In genomic region chr15:45635763-45636292, GRCh38 we compare ENCODE assay signal across 8 cellular contexts. TPM values are rescaled to one million over a fixed set of nuclear protein-coding genes. Genes with fewer than 3 reads are reported as not detected.
DNase-seq lines count a peak whose midpoint lies in the region; ATAC-seq and TF ChIP-seq lines count a peak whose summit lies in the region.

No MANE protein-coding gene starts in this region.

- peaks cover 0 to 20% (median 0%) of the 10 kb centered on the region in 11 experiments; a peak in 7 of 22 replicates for H3K9me3 ChIP-seq in BLaER1 treated with 17β-estradiol and CSF1 and Interleukin-3, amounts not matched to agents 10 nM and 100 nM (replicated peaks in 1 of 11)

- H3K27me3 Mint-ChIP-seq in dendritic cell treated with granulocyte-macrophage colony-stimulating factor and Interleukin-4, amounts not matched to agents 40 ng/mL and 50 ng/mL, for 4 days, result no peaks in the 10 kb centered on the region
- H3K27me3 Mint-ChIP-seq in neural crest cell (ENCODE audit: low read depth), result peaks cover 68% of the 10 kb centered on the region

- H3K36me3 ChIP-seq in BLaER1 treated with 17β-estradiol and CSF1 and Interleukin-3, amounts not matched to agents 10 nM and 100 nM, result peaks cover 0 to 27% (median 0%) of the 10 kb centered on the region in 11 experiments; a peak in 6 of 22 replicates

- H3K4me1 ChIP-seq in BLaER1 treated with 17β-estradiol and CSF1 and Interleukin-3, amounts not matched to agents 10 nM and 100 nM, result peaks cover 29 to 81% (median 67%) of the 10 kb centered on the region in 10 experiments

- H4K20me1 ChIP-seq in BLaER1 treated with 17β-estradiol and CSF1 and Interleukin-3, amounts not matched to agents 10 nM and 100 nM, result no peaks in the 10 kb centered on the region

- intact Hi-C loops in dendritic cell treated with granulocyte-macrophage colony-stimulating factor and Interleukin-4, amounts not matched to agents 40 ng/mL and 50 ng/mL, for 4 days (cut with micrococcal nuclease), result no loop called here

- no peaks in the 10 kb centered on the region for H3K9me3 Mint-ChIP-seq in dendritic cell treated with granulocyte-macrophage colony-stimulating factor and Interleukin-4, amounts not matched to agents 40 ng/mL and 50 ng/mL, for 4 days
- no peaks in the 10 kb centered on the region for H3K9me3 Mint-ChIP-seq in neural crest cell

- H3K36me3 Mint-ChIP-seq in dendritic cell treated with granulocyte-macrophage colony-stimulating factor and Interleukin-4, amounts not matched to agents 40 ng/mL and 50 ng/mL, for 4 days (ENCODE audit: low read depth), result peaks cover 36% of the 10 kb centered on the region
- H3K36me3 Mint-ChIP-seq in neural crest cell (ENCODE audit: low read depth), result no peaks in the 10 kb centered on the region

- TF ChIP-seq CTCF in LNCaP clone FGC (IDR thresholded peaks at IDR 0.05; ENCODE audit: control insufficient read depth, extremely low read depth, insufficient read depth) (no peak), neural crest cell (conservative IDR thresholded peaks at IDR 0.05) (no peak)

- H3K4me3 Mint-ChIP-seq in dendritic cell treated with granulocyte-macrophage colony-stimulating factor and Interleukin-4, amounts not matched to agents 40 ng/mL and 50 ng/mL, for 4 days, result peak overlapping the region; percentile 97
- H3K4me3 Mint-ChIP-seq in neural crest cell, result peak overlapping the region; percentile 82

- peaks cover 0 to 14% (median 0%) of the 10 kb centered on the region in 11 experiments; a peak in 6 of 22 replicates for H3K27me3 ChIP-seq in BLaER1 treated with 17β-estradiol and CSF1 and Interleukin-3, amounts not matched to agents 10 nM and 100 nM

- peak overlapping the region; percentile 83 to 98 (median 95) for H3K4me2 ChIP-seq in BLaER1 treated with 17β-estradiol and CSF1 and Interleukin-3, amounts not matched to agents 10 nM and 100 nM

- peak overlapping the region; percentile 77 to 95 (median 83) for H3K9ac ChIP-seq in BLaER1 treated with 17β-estradiol and CSF1 and Interleukin-3, amounts not matched to agents 10 nM and 100 nM

- H3K27ac ChIP-seq in BLaER1 treated with 17β-estradiol and CSF1 and Interleukin-3, amounts not matched to agents 10 nM and 100 nM, result peak overlapping the region; percentile 66 to 98 (median 82); a peak in 21 of 22 replicates

- DNase-seq in LNCaP clone FGC (ENCODE audit: low read depth), result no peak
- DNase-seq in neural crest cell (ENCODE audit: low read depth, low spot score), result no peak
- DNase-seq in NCI-H2196 (lab: John Stamatoyannopoulos, UW; ENCODE audit: unreplicated experiment), result no peak
- DNase-seq in effector CD8-positive, alpha-beta T cell (lab: John Stamatoyannopoulos, UW), result no peak

- ATAC-seq in GM18870 (IDR thresholded peaks at IDR 0.05; ENCODE audit: unreplicated experiment) (no peak), HG03520 (IDR thresholded peaks at IDR 0.05; ENCODE audit: unreplicated experiment) (no peak)

- H3K27ac Mint-ChIP-seq in dendritic cell treated with granulocyte-macrophage colony-stimulating factor and Interleukin-4, amounts not matched to agents 40 ng/mL and 50 ng/mL, for 4 days, result peak overlapping the region; percentile 95
- no peak overlapping the region for H3K27ac Mint-ChIP-seq in neural crest cell (ENCODE audit: unreplicated experiment)

- H3K4me1 Mint-ChIP-seq in dendritic cell treated with granulocyte-macrophage colony-stimulating factor and Interleukin-4, amounts not matched to agents 40 ng/mL and 50 ng/mL, for 4 days (ENCODE audit: low read depth), result peaks cover 65% of the 10 kb centered on the region
- H3K4me1 Mint-ChIP-seq in neural crest cell, result peaks cover 6% of the 10 kb centered on the region

- H3K4me3 ChIP-seq in BLaER1 treated with 17β-estradiol and CSF1 and Interleukin-3, amounts not matched to agents 10 nM and 100 nM, result peak overlapping the region; percentile 61 to 90 (median 76)
- peak overlapping the region; percentile 71 for H3K4me3 ChIP-seq in LNCaP clone FGC (ENCODE audit: low read depth, low read length)

RNA-seq across cellular contexts. Expression of gene SQOR, which starts 1.0 kb away (rescaled TPM):
- 0.43 TPM in 1 of 2 replicates, not detected in the other for total RNA-seq in neural crest cell

RNA-seq across cellular contexts. Expression of gene BLOC1S6, which starts 48.6 kb away (rescaled TPM):
- total RNA-seq in neural crest cell, result 54.4 and 60.0 TPM in 2 replicates
